1 cellular context compared by ENCODE assay signal in genomic region chr14:54643696-54644176, GRCh38.
TF ChIP-seq lines count a peak whose summit lies in the region.

No MANE protein-coding gene starts in this region.

TF ChIP-seq in HepG2, 621 proteins besides CTCF, POLR2A, EP300 and RAD21 (continued from another document):
- TF ChIP-seq, protein P1, sequence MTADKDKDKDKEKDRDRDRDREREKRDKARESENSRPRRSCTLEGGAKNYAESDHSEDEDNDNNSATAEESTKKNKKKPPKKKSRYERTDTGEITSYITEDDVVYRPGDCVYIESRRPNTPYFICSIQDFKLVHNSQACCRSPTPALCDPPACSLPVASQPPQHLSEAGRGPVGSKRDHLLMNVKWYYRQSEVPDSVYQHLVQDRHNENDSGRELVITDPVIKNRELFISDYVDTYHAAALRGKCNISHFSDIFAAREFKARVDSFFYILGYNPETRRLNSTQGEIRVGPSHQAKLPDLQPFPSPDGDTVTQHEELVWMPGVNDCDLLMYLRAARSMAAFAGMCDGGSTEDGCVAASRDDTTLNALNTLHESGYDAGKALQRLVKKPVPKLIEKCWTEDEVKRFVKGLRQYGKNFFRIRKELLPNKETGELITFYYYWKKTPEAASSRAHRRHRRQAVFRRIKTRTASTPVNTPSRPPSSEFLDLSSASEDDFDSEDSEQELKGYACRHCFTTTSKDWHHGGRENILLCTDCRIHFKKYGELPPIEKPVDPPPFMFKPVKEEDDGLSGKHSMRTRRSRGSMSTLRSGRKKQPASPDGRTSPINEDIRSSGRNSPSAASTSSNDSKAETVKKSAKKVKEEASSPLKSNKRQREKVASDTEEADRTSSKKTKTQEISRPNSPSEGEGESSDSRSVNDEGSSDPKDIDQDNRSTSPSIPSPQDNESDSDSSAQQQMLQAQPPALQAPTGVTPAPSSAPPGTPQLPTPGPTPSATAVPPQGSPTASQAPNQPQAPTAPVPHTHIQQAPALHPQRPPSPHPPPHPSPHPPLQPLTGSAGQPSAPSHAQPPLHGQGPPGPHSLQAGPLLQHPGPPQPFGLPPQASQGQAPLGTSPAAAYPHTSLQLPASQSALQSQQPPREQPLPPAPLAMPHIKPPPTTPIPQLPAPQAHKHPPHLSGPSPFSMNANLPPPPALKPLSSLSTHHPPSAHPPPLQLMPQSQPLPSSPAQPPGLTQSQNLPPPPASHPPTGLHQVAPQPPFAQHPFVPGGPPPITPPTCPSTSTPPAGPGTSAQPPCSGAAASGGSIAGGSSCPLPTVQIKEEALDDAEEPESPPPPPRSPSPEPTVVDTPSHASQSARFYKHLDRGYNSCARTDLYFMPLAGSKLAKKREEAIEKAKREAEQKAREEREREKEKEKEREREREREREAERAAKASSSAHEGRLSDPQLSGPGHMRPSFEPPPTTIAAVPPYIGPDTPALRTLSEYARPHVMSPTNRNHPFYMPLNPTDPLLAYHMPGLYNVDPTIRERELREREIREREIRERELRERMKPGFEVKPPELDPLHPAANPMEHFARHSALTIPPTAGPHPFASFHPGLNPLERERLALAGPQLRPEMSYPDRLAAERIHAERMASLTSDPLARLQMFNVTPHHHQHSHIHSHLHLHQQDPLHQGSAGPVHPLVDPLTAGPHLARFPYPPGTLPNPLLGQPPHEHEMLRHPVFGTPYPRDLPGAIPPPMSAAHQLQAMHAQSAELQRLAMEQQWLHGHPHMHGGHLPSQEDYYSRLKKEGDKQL (CRISPR knock-in tag; IDR thresholded peaks at IDR 0.05; ENCODE audit: low read depth): 0 out of 2 replicates have a peak, but pooled peaks have one; percentile 7
- TF ChIP-seq SALL1 (CRISPR knock-in tag; IDR thresholded peaks at IDR 0.05): peak; percentile 23; the same call in 1 of the 2 replicates
- TF ChIP-seq NKX3-1 (CRISPR knock-in tag; IDR thresholded peaks at IDR 0.05): 0 out of 2 replicates have a peak, but pooled peaks have one; percentile 35
- TF ChIP-seq ZNF775 (CRISPR knock-in tag; IDR thresholded peaks at IDR 0.05; ENCODE audit: borderline replicate concordance): peak; percentile 58; the same call in 1 of the 2 replicates
- 0 out of 2 replicates have a peak, but pooled peaks have one; percentile 7 for TF ChIP-seq RXRB (CRISPR knock-in tag; IDR thresholded peaks at IDR 0.05; ENCODE audit: borderline replicate concordance)
- TF ChIP-seq DPF2 (CRISPR knock-in tag; IDR thresholded peaks at IDR 0.05; ENCODE audit: borderline replicate concordance, low read depth): peak; percentile 27; the same call in 1 of the 2 replicates
- 0 out of 2 replicates have a peak, but pooled peaks have one; percentile 43 for TF ChIP-seq NCOR1 (IDR thresholded peaks at IDR 0.05; ENCODE audit: borderline replicate concordance, low read length)
- TF ChIP-seq TFAP4 (IDR thresholded peaks at IDR 0.05; ENCODE audit: borderline replicate concordance, low read depth): peak; percentile 63; the same call in 1 of the 2 replicates
- no peak for TF ChIP-seq CBX5 (CRISPR knock-in tag; IDR thresholded peaks at IDR 0.05; ENCODE audit: borderline replicate concordance)
- TF ChIP-seq U2AF1 (optimal IDR thresholded peaks at IDR 0.05; ENCODE audit: low read depth, low read length): no peak
- 0 out of 2 replicates have a peak, but pooled peaks have one; percentile 22 for TF ChIP-seq PPARG (CRISPR knock-in tag; conservative IDR thresholded peaks at IDR 0.05)
- TF ChIP-seq PHF21A (CRISPR knock-in tag; IDR thresholded peaks at IDR 0.05): peak; percentile 29; the same call in 1 of the 2 replicates
- no peak for TF ChIP-seq PRDM10 (CRISPR knock-in tag; IDR thresholded peaks at IDR 0.05; ENCODE audit: low read depth)
- TF ChIP-seq PRDM15 (CRISPR knock-in tag; IDR thresholded peaks at IDR 0.05): no peak
- 0 out of 2 replicates have a peak, but pooled peaks have one; percentile 2 for TF ChIP-seq FOXA3 (CRISPR knock-in tag; IDR thresholded peaks at IDR 0.05)
- TF ChIP-seq HNF4G (IDR thresholded peaks at IDR 0.05; ENCODE audit: borderline replicate concordance, low read depth, low read length): peak; percentile 49; the same call in 1 of the 2 replicates
- no peak for TF ChIP-seq HNF4G (CRISPR knock-in tag; IDR thresholded peaks at IDR 0.05; ENCODE audit: borderline replicate concordance, low read depth)
- no peak for TF ChIP-seq ZFP1 (CRISPR knock-in tag; IDR thresholded peaks at IDR 0.05)
- TF ChIP-seq NR2F1 (CRISPR knock-in tag; IDR thresholded peaks at IDR 0.05): peak in 1 of 2 experiments; percentile 41; a peak in 1 of 4 replicates
- TF ChIP-seq KDM2A (CRISPR knock-in tag; IDR thresholded peaks at IDR 0.05; ENCODE audit: borderline replicate concordance, low read depth): 0 out of 2 replicates have a peak, but pooled peaks have one; percentile 11
- no peak for TF ChIP-seq SOX6 (IDR thresholded peaks at IDR 0.05)
- peak; percentile 65 for TF ChIP-seq SOX6 (CRISPR knock-in tag; IDR thresholded peaks at IDR 0.05)
- TF ChIP-seq GZF1 (CRISPR knock-in tag; IDR thresholded peaks at IDR 0.05): no peak
- 0 out of 2 replicates have a peak, but pooled peaks have one; percentile 1 for TF ChIP-seq PATZ1 (CRISPR knock-in tag; IDR thresholded peaks at IDR 0.05)
- TF ChIP-seq ZNF556 (CRISPR knock-in tag; IDR thresholded peaks at IDR 0.05; ENCODE audit: borderline replicate concordance): peak; percentile 23; the same call in 1 of the 2 replicates
- peak; percentile 7; the same call in 1 of the 2 replicates for TF ChIP-seq GATAD2A (CRISPR knock-in tag; IDR thresholded peaks at IDR 0.05)
- TF ChIP-seq ZFX (CRISPR knock-in tag; IDR thresholded peaks at IDR 0.05; ENCODE audit: low read depth): peak; percentile 47; the same call in 1 of the 2 replicates
- no peak for TF ChIP-seq ZNF816 (CRISPR knock-in tag; IDR thresholded peaks at IDR 0.05; ENCODE audit: borderline replicate concordance)
- peak; percentile 61 for TF ChIP-seq ASH2L (IDR thresholded peaks at IDR 0.05; ENCODE audit: insufficient read length, low read depth, low read length)
- no peak for TF ChIP-seq SIX4 (CRISPR knock-in tag; IDR thresholded peaks at IDR 0.05)
- TF ChIP-seq LBX2 (CRISPR knock-in tag; IDR thresholded peaks at IDR 0.05; ENCODE audit: borderline replicate concordance): no peak
- 0 out of 2 replicates have a peak, but pooled peaks have one; percentile 5 for TF ChIP-seq SP5 (CRISPR knock-in tag; IDR thresholded peaks at IDR 0.05; ENCODE audit: borderline replicate concordance, low read depth)
- TF ChIP-seq CEBPG (CRISPR knock-in tag; IDR thresholded peaks at IDR 0.05): no peak
- TF ChIP-seq, protein P2, sequence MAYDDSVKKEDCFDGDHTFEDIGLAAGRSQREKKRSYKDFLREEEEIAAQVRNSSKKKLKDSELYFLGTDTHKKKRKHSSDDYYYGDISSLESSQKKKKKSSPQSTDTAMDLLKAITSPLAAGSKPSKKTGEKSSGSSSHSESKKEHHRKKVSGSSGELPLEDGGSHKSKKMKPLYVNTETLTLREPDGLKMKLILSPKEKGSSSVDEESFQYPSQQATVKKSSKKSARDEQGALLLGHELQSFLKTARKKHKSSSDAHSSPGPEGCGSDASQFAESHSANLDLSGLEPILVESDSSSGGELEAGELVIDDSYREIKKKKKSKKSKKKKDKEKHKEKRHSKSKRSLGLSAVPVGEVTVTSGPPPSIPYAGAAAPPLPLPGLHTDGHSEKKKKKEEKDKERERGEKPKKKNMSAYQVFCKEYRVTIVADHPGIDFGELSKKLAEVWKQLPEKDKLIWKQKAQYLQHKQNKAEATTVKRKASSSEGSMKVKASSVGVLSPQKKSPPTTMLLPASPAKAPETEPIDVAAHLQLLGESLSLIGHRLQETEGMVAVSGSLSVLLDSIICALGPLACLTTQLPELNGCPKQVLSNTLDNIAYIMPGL (CRISPR knock-in tag; IDR thresholded peaks at IDR 0.05; ENCODE audit: borderline replicate concordance in 1 of 2, low read depth in 1 of 2): peak in 1 of 2 experiments; percentile 32; a peak in 1 of 4 replicates
- no peak for TF ChIP-seq CREB1 (IDR thresholded peaks at IDR 0.05)
- TF ChIP-seq CREB1 (CRISPR knock-in tag; IDR thresholded peaks at IDR 0.05): peak; percentile 28; the same call in 1 of the 2 replicates
- TF ChIP-seq SAP130 (CRISPR knock-in tag; IDR thresholded peaks at IDR 0.05; ENCODE audit: low read depth): 0 out of 2 replicates have a peak, but pooled peaks have one; percentile 1
- TF ChIP-seq ISX (CRISPR knock-in tag; conservative IDR thresholded peaks at IDR 0.05): no peak
